ENCODE assay signal across 9 cellular contexts in genomic region chr9:21357479-21358290, GRCh38. TPM values are rescaled to one million over a fixed set of nuclear protein-coding genes. Genes with fewer than 3 reads are reported as not detected.
DNase-seq lines count a peak whose midpoint lies in the region; ATAC-seq, FAIRE-seq and TF ChIP-seq lines count a peak whose summit lies in the region.
"Had no signal": no experiment of that assay in that cellular context is flagged by ENCODE, and none has a peak within 500 bp of the region (broad histone marks: within the 10 kb centered on the region; RNA-seq: fewer than 3 reads in every experiment).

No MANE protein-coding gene starts in this region.

- DNase-seq in ELR (ENCODE audit: low read depth) (peak; percentile 31), GM12878 (ENCODE audit: low read depth, low spot score) (peak; percentile 76), PC-3 (no peak), NCI-H1105 (lab: John Stamatoyannopoulos, UW) (no peak), cardiac septum (ENCODE audit: low spot score) (no peak), PC-9 (no peak)

- SMC1A ChIA-PET in GM12878 (lab: Charles Lee; ENCODE audit: uncharacterized antibody, unreplicated experiment) = interaction anchor here (0.7 to 3.3 kb wide), 13 partner anchors 10 to 119 kb away, joined by 3 to 31 read pairs (median 4); partner anchors contain the start of genes IFNA2 and KLHL9

- H3K9ac ChIP-seq in GM12878 (ENCODE audit: control insufficient read depth, insufficient read depth, low read length) (no peak overlapping the region), PC-3 (ENCODE audit: low read length) (no peak overlapping the region)

- H3F3A ChIP-seq in PC-3 (ENCODE audit: low read length, unreplicated experiment) (no peaks in the 10 kb centered on the region), PC-9 (ENCODE audit: insufficient read depth, low read depth) (no peaks in the 10 kb centered on the region)

- TF ChIP-seq CTCF in GM12878 (IDR thresholded peaks at IDR 0.05 in 2 of 3, conservative IDR thresholded peaks at IDR 0.05 in 1 of 3; ENCODE audit: control insufficient read depth in 2 of 3, extremely low read depth in 1 of 3, insufficient read depth in 1 of 3, low read depth in 3 of 3, low read length in 3 of 3) = no peak
- TF ChIP-seq CTCF in PC-3 (conservative IDR thresholded peaks at IDR 0.05; ENCODE audit: low read depth, low read length) = no peak
- no peak for TF ChIP-seq CTCF in PC-9 (conservative IDR thresholded peaks at IDR 0.05)

- H3K9me2 ChIP-seq in PC-3 (replicated peaks; ENCODE audit: low read length) = no peaks in the 10 kb centered on the region
- H3K9me2 ChIP-seq in PC-9 (ENCODE audit: insufficient read depth) = no peaks in the 10 kb centered on the region

- TF ChIP-seq RAD21 in GM12878 (IDR thresholded peaks at IDR 0.05; ENCODE audit: insufficient read depth, low read depth, low read length) = no peak

- H3K79me2 ChIP-seq in GM12878 (ENCODE audit: control insufficient read depth, insufficient read depth, low read length) = no peaks in the 10 kb centered on the region
- no peaks in the 10 kb centered on the region for H3K79me2 ChIP-seq in PC-3 (ENCODE audit: low read length)
- H3K79me2 ChIP-seq in PC-9 (ENCODE audit: low read depth) = no peaks in the 10 kb centered on the region

- H3K4me1 ChIP-seq in GM12878 (ENCODE audit: control insufficient read depth, insufficient read depth, low read length) (peaks cover 18% of the 10 kb centered on the region; the same call in 1 of the 2 replicates), PC-3 (ENCODE audit: insufficient read depth, low read length) (no peaks in the 10 kb centered on the region), PC-9 (replicated peaks; ENCODE audit: insufficient read depth) (no peaks in the 10 kb centered on the region)

- CTCF ChIA-PET in GM12878 (lab: Yijun Ruan, JAX) = interaction anchor here (0.5 to 3.1 kb wide), 8 partner anchors 21 to 41 kb away, joined by 3 to 26 read pairs (median 4); no protein-coding TSS in a partner anchor
- CTCF ChIA-PET in PC-3 (lab: Charles Lee) = no interaction called here
- CTCF ChIA-PET in PC-9 (lab: Charles Lee) = no interaction called here

- ATAC-seq in GM19452 (IDR thresholded peaks at IDR 0.05; ENCODE audit: unreplicated experiment) = peak; percentile 89
- ATAC-seq in HG03196 (IDR thresholded peaks at IDR 0.05; ENCODE audit: unreplicated experiment) = peak; percentile 93
- peak; percentile 94 for ATAC-seq in GM12878
- no peak for ATAC-seq in PC-3

- WGBS in GM12878 (ENCODE audit: insufficient coverage, insufficient replicate concordance, low lambda C conversion rate, missing lambda C conversion rate) = 9% methylated on average over 7 of the region's 7 CpGs

- TF ChIP-seq POLR2A in GM12878 (IDR thresholded peaks at IDR 0.05; ENCODE audit: low read depth, low read length) = no peak

- H4K20me1 ChIP-seq in GM12878 (ENCODE audit: control insufficient read depth, insufficient read depth) = no peaks in the 10 kb centered on the region
- H4K20me1 ChIP-seq in PC-3 (ENCODE audit: low read length) = no peaks in the 10 kb centered on the region
- H4K20me1 ChIP-seq in PC-9 (ENCODE audit: insufficient read depth) = no peaks in the 10 kb centered on the region

- H3K27me3 ChIP-seq in GM12878 (replicated peaks in 1 of 2; ENCODE audit: control insufficient read depth in 2 of 2, insufficient read depth in 2 of 2, low read length in 1 of 2) (no peaks in the 10 kb centered on the region), PC-3 (ENCODE audit: low read length) (no peaks in the 10 kb centered on the region), PC-9 (ENCODE audit: insufficient read depth, low read depth) (no peaks in the 10 kb centered on the region)

- RAD21 ChIA-PET in GM12878 (lab: Charles Lee; ENCODE audit: unreplicated experiment) = interaction anchor here (1.6 to 2.7 kb wide), 7 partner anchors 10 to 38 kb away, joined by 4 to 22 read pairs (median 6); partner anchors contain the start of genes IFNA2 and KLHL9

- H3K9me3 ChIP-seq in GM12878 (replicated peaks; ENCODE audit: control insufficient read depth, insufficient read depth, low read length) (no peaks in the 10 kb centered on the region; the same call in 1 of the 3 replicates), PC-3 (ENCODE audit: low read length) (no peaks in the 10 kb centered on the region), PC-9 (ENCODE audit: insufficient read depth, low read depth) (no peaks in the 10 kb centered on the region)

- POLR2A ChIA-PET in GM12878 (lab: Charles Lee) = interaction anchor here (1.2 to 1.7 kb wide), 3 partner anchors 23 to 26 kb away, joined by 4 to 7 read pairs (median 5); no protein-coding TSS in a partner anchor
- POLR2A ChIA-PET in PC-3 (lab: Charles Lee; ENCODE audit: unreplicated experiment) = no interaction called here
- POLR2A ChIA-PET in PC-9 (lab: Charles Lee; ENCODE audit: unreplicated experiment) = no interaction called here

- peak in 1 of 2 experiments; percentile 62; a peak in 1 of 4 replicates for TF ChIP-seq EP300 in GM12878 (IDR thresholded peaks at IDR 0.05; ENCODE audit: borderline replicate concordance in 1 of 2, control insufficient read depth in 1 of 2, low read depth in 2 of 2, low read length in 2 of 2)

- no peaks in the 10 kb centered on the region for H3K36me3 ChIP-seq in GM12878 (ENCODE audit: control insufficient read depth in 2 of 2, insufficient read depth in 2 of 2, low read length in 1 of 2)
- no peaks in the 10 kb centered on the region for H3K36me3 ChIP-seq in PC-3 (ENCODE audit: low read depth, low read length)
- no peaks in the 10 kb centered on the region for H3K36me3 ChIP-seq in PC-9 (ENCODE audit: low read depth)

- H3K27ac ChIP-seq in GM12878 (ENCODE audit: control insufficient read depth, insufficient read depth) (peak overlapping the region; percentile 45; the same call in 1 of the 2 replicates), PC-3 (ENCODE audit: low read length) (no peak overlapping the region), PC-9 (no peak overlapping the region)

- FAIRE-seq in GM12878 (lab: Jason Lieb, UNC) = peak; percentile 62

- H3K4me2 ChIP-seq in GM12878 (ENCODE audit: control insufficient read depth, insufficient read depth) (peak overlapping the region; percentile 65), PC-3 (ENCODE audit: low read length) (no peak overlapping the region), PC-9 (no peak overlapping the region)

- H3K4me3 ChIP-seq in GM12878 (no peak overlapping the region), PC-3 (ENCODE audit: low read length) (no peak overlapping the region), PC-9 (no peak overlapping the region)

- H2AFZ ChIP-seq in GM12878 (ENCODE audit: control insufficient read depth, low read depth, low read length) (peak overlapping the region; percentile 46; the same call in 1 of the 2 replicates), PC-3 (ENCODE audit: low read length) (no peak overlapping the region), PC-9 (no peak overlapping the region)

- intact Hi-C loops in GM12878 (cut with micrococcal nuclease; ENCODE audit: unreplicated experiment) (loop anchor here (1.0 to 2.0 kb wide), 2 partner anchors 23 to 24 kb away; partner anchors contain the start of gene KLHL9), PC-3 (cut with micrococcal nuclease) (no loop called here), cardiac septum (cut with DNase I) (no loop called here), PC-9 (cut with micrococcal nuclease; ENCODE audit: unreplicated experiment) (no loop called here)

- no TSS peak for BruUV-seq in GM12878 (replicated peaks; lab: Mats Ljungman, UMichigan)
- BruUV-seq in PC-3 (replicated peaks; lab: Mats Ljungman, UMichigan) = no TSS peak
- BruUV-seq in PC-9 (replicated peaks; lab: Mats Ljungman, UMichigan) = no TSS peak

- in situ Hi-C loops in GM12878 (cut with MboI) = no loop called here

RNA-seq across cellular contexts. Expression of gene IFNA6, which starts 7.0 kb away (rescaled TPM):
- total RNA-seq in GM12878 (2013; cell fraction: nucleolus; rRNA removed) = 1.2 and 2.0 TPM in 2 replicates
- total RNA-seq in GM12878 (2014; rRNA removed) = 0.22 TPM in 1 of 2 replicates, not detected in the other
- not detected in 2 replicates for total RNA-seq in GM12878 (2014; rRNA removed; fragmentation: Illumina TruSeq; extraction: Trizol)
- not detected in 2 replicates for total RNA-seq in GM12878 (2021)
- not detected for polyA plus RNA-seq in GM12878 (2011; ENCODE audit: low read depth)
- polyA plus RNA-seq in GM12878 (2011; rRNA removed) = 0.04 and 0.14 TPM in 2 replicates
- polyA plus RNA-seq in GM12878 (2011; cell fraction: cytosol; rRNA removed) = not detected in 2 replicates
- 0.25 and 0.39 TPM in 2 replicates for polyA plus RNA-seq in GM12878 (2011; cell fraction: nucleus; rRNA removed)
- not detected in 2 replicates for polyA plus RNA-seq in GM12878 (2012)
- polyA plus RNA-seq in GM12878 (2014; fragmentation: Illumina TruSeq; extraction: Trizol) = not detected in 2 replicates
- not detected for polyA plus RNA-seq in GM12878 (2014; fragmentation: Nextera tagmentation; extraction: Ambion mirVana)
- polyA plus RNA-seq in GM12878 (2014; rRNA removed) = not detected in 2 replicates
- polyA plus RNA-seq in GM12878 (2016; fragmentation: Nextera tagmentation; extraction: Ambion mirVana) = not detected
- polyA minus RNA-seq in GM12878 (2011; rRNA and poly(A)+ RNA removed) = not detected in 2 replicates
- not detected in 2 replicates for polyA minus RNA-seq in GM12878 (2011; cell fraction: cytosol; rRNA and poly(A)+ RNA removed)
- polyA minus RNA-seq in GM12878 (2011; cell fraction: nucleus; rRNA and poly(A)+ RNA removed) = 0.36 TPM in 1 of 2 replicates, not detected in the other
- total RNA-seq in PC-3 (2014; rRNA removed) = not detected in 2 replicates
- not detected for total RNA-seq in cardiac septum
- not detected in 2 replicates for total RNA-seq in PC-9 (2021)
- total RNA-seq: kidney epithelial cell had no signal

RNA-seq across cellular contexts. Expression of gene IFNA13, which starts 10.2 kb away (rescaled TPM):
- 4.9 and 6.9 TPM in 2 replicates for total RNA-seq in GM12878 (2013; cell fraction: nucleolus; rRNA removed)
- total RNA-seq in GM12878 (2014; rRNA removed) = not detected in 2 replicates
- total RNA-seq in GM12878 (2014; rRNA removed; fragmentation: Illumina TruSeq; extraction: Trizol) = not detected in 2 replicates
- not detected in 2 replicates for total RNA-seq in GM12878 (2021)
- polyA plus RNA-seq in GM12878 (2011; ENCODE audit: low read depth) = not detected
- 0.06 TPM in 1 of 2 replicates, not detected in the other for polyA plus RNA-seq in GM12878 (2011; rRNA removed)
- not detected in 2 replicates for polyA plus RNA-seq in GM12878 (2011; cell fraction: cytosol; rRNA removed)
- polyA plus RNA-seq in GM12878 (2011; cell fraction: nucleus; rRNA removed) = 0.38 and 1.4 TPM in 2 replicates
- polyA plus RNA-seq in GM12878 (2012) = not detected in 2 replicates
- not detected in 2 replicates for polyA plus RNA-seq in GM12878 (2014; fragmentation: Illumina TruSeq; extraction: Trizol)
- polyA plus RNA-seq in GM12878 (2014; fragmentation: Nextera tagmentation; extraction: Ambion mirVana) = not detected
- polyA plus RNA-seq in GM12878 (2014; rRNA removed) = not detected in 2 replicates
- polyA plus RNA-seq in GM12878 (2016; fragmentation: Nextera tagmentation; extraction: Ambion mirVana) = not detected
- polyA minus RNA-seq in GM12878 (2011; rRNA and poly(A)+ RNA removed) = 0.37 TPM in 1 of 2 replicates, not detected in the other
- polyA minus RNA-seq in GM12878 (2011; cell fraction: cytosol; rRNA and poly(A)+ RNA removed) = not detected in 2 replicates
- polyA minus RNA-seq in GM12878 (2011; cell fraction: nucleus; rRNA and poly(A)+ RNA removed) = 0.60 TPM in 1 of 2 replicates, not detected in the other
- not detected in 2 replicates for total RNA-seq in PC-3 (2014; rRNA removed)
- total RNA-seq in cardiac septum = not detected
- not detected in 2 replicates for total RNA-seq in PC-9 (2021)
- total RNA-seq: kidney epithelial cell had no signal

RNA-seq across cellular contexts. Expression of gene KLHL9, which starts 22.5 kb away (rescaled TPM):
- total RNA-seq in GM12878 (2013; cell fraction: nucleolus; rRNA removed) = 61.0 and 61.2 TPM in 2 replicates
- total RNA-seq in GM12878 (2014; rRNA removed) = 17.7 and 20.2 TPM in 2 replicates
- total RNA-seq in GM12878 (2014; rRNA removed; fragmentation: Illumina TruSeq; extraction: Trizol) = 15.3 and 15.8 TPM in 2 replicates
- total RNA-seq in GM12878 (2021) = 17.2 and 17.7 TPM in 2 replicates
- polyA plus RNA-seq in GM12878 (2011; ENCODE audit: low read depth) = 6.7 TPM
- 37.7 and 53.4 TPM in 2 replicates for polyA plus RNA-seq in GM12878 (2011; rRNA removed)
- polyA plus RNA-seq in GM12878 (2011; cell fraction: cytosol; rRNA removed) = 14.3 and 14.9 TPM in 2 replicates
- polyA plus RNA-seq in GM12878 (2011; cell fraction: nucleus; rRNA removed) = 31.9 and 42.0 TPM in 2 replicates
- polyA plus RNA-seq in GM12878 (2012) = 8.9 and 14.1 TPM in 2 replicates
- 18.3 and 23.1 TPM in 2 replicates for polyA plus RNA-seq in GM12878 (2014; fragmentation: Illumina TruSeq; extraction: Trizol)
- 1 to 10 TPM; 3.8 to 5.8 TPM for polyA plus RNA-seq in GM12878 (2014; fragmentation: Nextera tagmentation; extraction: Ambion mirVana)
- 13.7 and 15.8 TPM in 2 replicates for polyA plus RNA-seq in GM12878 (2014; rRNA removed)
- polyA plus RNA-seq in GM12878 (2016; fragmentation: Nextera tagmentation; extraction: Ambion mirVana) = 10 to 100 TPM; 17.5 to 18.6 TPM
- polyA minus RNA-seq in GM12878 (2011; rRNA and poly(A)+ RNA removed) = 34.8 and 44.0 TPM in 2 replicates
- 11.2 and 14.0 TPM in 2 replicates for polyA minus RNA-seq in GM12878 (2011; cell fraction: cytosol; rRNA and poly(A)+ RNA removed)
- 49.2 and 52.4 TPM in 2 replicates for polyA minus RNA-seq in GM12878 (2011; cell fraction: nucleus; rRNA and poly(A)+ RNA removed)
- total RNA-seq in PC-3 (2014; rRNA removed) = 7.5 and 11.2 TPM in 2 replicates
- total RNA-seq in cardiac septum = 12.5 TPM
- 9.1 and 10.5 TPM in 2 replicates for total RNA-seq in PC-9 (2021)

RNA-seq across cellular contexts. Expression of gene IFNA2, which starts 27.5 kb away (rescaled TPM):
- total RNA-seq in GM12878 (2013; cell fraction: nucleolus; rRNA removed) = 5.9 and 6.9 TPM in 2 replicates
- total RNA-seq in GM12878 (2014; rRNA removed) = 0.33 and 0.73 TPM in 2 replicates
- total RNA-seq in GM12878 (2014; rRNA removed; fragmentation: Illumina TruSeq; extraction: Trizol) = 0.31 and 0.46 TPM in 2 replicates
- total RNA-seq in GM12878 (2021) = 0.26 TPM in 1 of 2 replicates, not detected in the other
- polyA plus RNA-seq in GM12878 (2011; ENCODE audit: low read depth) = not detected
- polyA plus RNA-seq in GM12878 (2011; rRNA removed) = 2.8 and 3.7 TPM in 2 replicates
- polyA plus RNA-seq in GM12878 (2011; cell fraction: cytosol; rRNA removed) = 1.2 and 2.1 TPM in 2 replicates
- polyA plus RNA-seq in GM12878 (2011; cell fraction: nucleus; rRNA removed) = 2.0 and 3.0 TPM in 2 replicates
- polyA plus RNA-seq in GM12878 (2012) = 0.23 and 0.36 TPM in 2 replicates
- polyA plus RNA-seq in GM12878 (2014; fragmentation: Illumina TruSeq; extraction: Trizol) = 0.43 and 1.1 TPM in 2 replicates
- polyA plus RNA-seq in GM12878 (2014; fragmentation: Nextera tagmentation; extraction: Ambion mirVana) = 1 to 10 TPM; 1.3 to 1.8 TPM
- 0.06 and 0.59 TPM in 2 replicates for polyA plus RNA-seq in GM12878 (2014; rRNA removed)
- polyA plus RNA-seq in GM12878 (2016; fragmentation: Nextera tagmentation; extraction: Ambion mirVana) = not detected
- 3.3 and 3.8 TPM in 2 replicates for polyA minus RNA-seq in GM12878 (2011; rRNA and poly(A)+ RNA removed)
- polyA minus RNA-seq in GM12878 (2011; cell fraction: cytosol; rRNA and poly(A)+ RNA removed) = not detected in 2 replicates
- 2.6 and 3.0 TPM in 2 replicates for polyA minus RNA-seq in GM12878 (2011; cell fraction: nucleus; rRNA and poly(A)+ RNA removed)
- total RNA-seq in PC-3 (2014; rRNA removed) = not detected in 2 replicates
- total RNA-seq in cardiac septum = not detected
- not detected in 2 replicates for total RNA-seq in PC-9 (2021)
- total RNA-seq: kidney epithelial cell had no signal

RNA-seq across cellular contexts. Expression of gene IFNA8, which starts 51.2 kb away (rescaled TPM):
- total RNA-seq in GM12878 (2013; cell fraction: nucleolus; rRNA removed) = not detected in 2 replicates
- total RNA-seq in GM12878 (2014; rRNA removed) (not detected in 2 replicates), GM12878 (2014; rRNA removed; fragmentation: Illumina TruSeq; extraction: Trizol) (not detected in 2 replicates), GM12878 (2021) (not detected in 2 replicates), PC-3 (2014; rRNA removed) (not detected in 2 replicates), cardiac septum (not detected), PC-9 (2021) (not detected in 2 replicates)
- polyA plus RNA-seq in GM12878 (2011; ENCODE audit: low read depth) = not detected
- polyA plus RNA-seq in GM12878 (2011; rRNA removed) (not detected in 2 replicates), GM12878 (2014; fragmentation: Illumina TruSeq; extraction: Trizol) (not detected in 2 replicates), GM12878 (2014; fragmentation: Nextera tagmentation; extraction: Ambion mirVana) (not detected), GM12878 (2014; rRNA removed) (not detected in 2 replicates), GM12878 (2016; fragmentation: Nextera tagmentation; extraction: Ambion mirVana) (not detected)
- not detected in 2 replicates for polyA plus RNA-seq in GM12878 (2011; cell fraction: cytosol; rRNA removed)
- not detected in 2 replicates for polyA plus RNA-seq in GM12878 (2011; cell fraction: nucleus; rRNA removed)
- not detected in 2 replicates for polyA plus RNA-seq in GM12878 (2012)
- not detected in 2 replicates for polyA minus RNA-seq in GM12878 (2011; rRNA and poly(A)+ RNA removed)
- polyA minus RNA-seq in GM12878 (2011; cell fraction: cytosol; rRNA and poly(A)+ RNA removed) = not detected in 2 replicates
- polyA minus RNA-seq in GM12878 (2011; cell fraction: nucleus; rRNA and poly(A)+ RNA removed) = not detected in 2 replicates
- total RNA-seq: kidney epithelial cell had no signal

Comparison
In these comparisons a context has a peak if more than half of its experiments do, and no peak if none do; other contexts are left out.
1. DNase-seq: peak in ELR (single experiment) and GM12878 (single experiment); none in PC-3 (single experiment), NCI-H1105 (single experiment), cardiac septum (single experiment) and PC-9 (0 of 2).